Comparison of ENCODE assay signal across 8 cellular contexts in genomic region chr10:61975107-61975932, GRCh38.
DNase-seq lines count a peak whose midpoint lies in the region; ATAC-seq and TF ChIP-seq lines count a peak whose summit lies in the region.

No MANE protein-coding gene starts in this region.

- TF ChIP-seq CTCF in Caco-2 (IDR thresholded peaks at IDR 0.05; ENCODE audit: insufficient read depth in 1 of 2, low read depth in 1 of 2, low read length in 1 of 2, severe bottlenecking in 1 of 2, unreplicated experiment in 1 of 2) (no peak), breast epithelium (IDR thresholded peaks at IDR 0.05) (no peak), omental fat pad (IDR thresholded peaks at IDR 0.05) (no peak), thyroid gland (IDR thresholded peaks at IDR 0.05) (no peak)

- intact Hi-C loops in Caco-2 (cut with micrococcal nuclease; ENCODE audit: unreplicated experiment): no loop called here
- intact Hi-C loops in breast epithelium (cut with DNase I; ENCODE audit: low total_unique reads): no loop called here
- intact Hi-C loops in thyroid gland (cut with DNase I): no loop called here

- ATAC-seq in GM21447 (IDR thresholded peaks at IDR 0.05; ENCODE audit: unreplicated experiment) (peak; percentile 86), omental fat pad (ENCODE audit: low FRiP score) (peak; percentile 68)

- H3K27ac ChIP-seq in breast epithelium: peak overlapping the region; percentile 46 to 53
- no peak overlapping the region for H3K27ac ChIP-seq in thyroid gland

- H3K9me3 Mint-ChIP-seq in Caco-2 (ENCODE audit: unreplicated experiment): no peaks in the 10 kb centered on the region

- no TSS peak for BruUV-seq in Caco-2 (replicated peaks; lab: Mats Ljungman, UMichigan)

- POLR2A ChIA-PET in Caco-2 (lab: Charles Lee): no interaction called here

- H3K36me3 Mint-ChIP-seq in Caco-2 (ENCODE audit: insufficient read depth, unreplicated experiment): peaks cover 94% of the 10 kb centered on the region

- H3K4me1 ChIP-seq in Caco-2: peaks cover 28% of the 10 kb centered on the region
- peaks cover 0 to 4% of the 10 kb centered on the region in 2 donors for H3K4me1 ChIP-seq in breast epithelium
- peaks cover 0 to 5% of the 10 kb centered on the region in 2 donors for H3K4me1 ChIP-seq in thyroid gland

- H3K4me3 Mint-ChIP-seq in Caco-2 (ENCODE audit: unreplicated experiment): no peak overlapping the region

- 78 to 83% methylated on average over 4 of the region's 4 CpGs for WGBS in thyroid gland, 2 donors

- H3K27me3 ChIP-seq in Caco-2 (replicated peaks; ENCODE audit: control insufficient read depth, insufficient read depth, low read length) (no peaks in the 10 kb centered on the region), breast epithelium (no peaks in the 10 kb centered on the region), thyroid gland (no peaks in the 10 kb centered on the region)

- peak overlapping the region; percentile 62 for H3K27ac Mint-ChIP-seq in Caco-2 (ENCODE audit: unreplicated experiment)

- no peaks in the 10 kb centered on the region for H3K27me3 Mint-ChIP-seq in Caco-2 (ENCODE audit: insufficient read depth, unreplicated experiment)

- no peak overlapping the region for H3K4me3 ChIP-seq in Caco-2 (ENCODE audit: low read depth, low read length)
- H3K4me3 ChIP-seq in breast epithelium: no peak overlapping the region
- H3K4me3 ChIP-seq in thyroid gland (replicated peaks in 1 of 3): no peak overlapping the region

- H3K9me3 ChIP-seq in Caco-2 (no peaks in the 10 kb centered on the region), breast epithelium (no peaks in the 10 kb centered on the region), thyroid gland (no peaks in the 10 kb centered on the region)

- peaks cover 13% of the 10 kb centered on the region for H3K36me3 ChIP-seq in Caco-2 (ENCODE audit: control insufficient read depth, insufficient read depth, low read length)
- no peaks in the 10 kb centered on the region for H3K36me3 ChIP-seq in breast epithelium
- H3K36me3 ChIP-seq in thyroid gland: no peaks in the 10 kb centered on the region

- CTCF ChIA-PET in Caco-2 (lab: Charles Lee): no interaction called here

- no peak for DNase-seq in Caco-2
- DNase-seq in HPDE6-E6E7 (ENCODE audit: extremely low spot score): peak; percentile 28
- no peak for DNase-seq in breast epithelium (ENCODE audit: low spot score in 2 of 2)
- no peak for DNase-seq in omental fat pad (ENCODE audit: low spot score)
- no peak for DNase-seq in thyroid gland
- no peak for DNase-seq in NCI-H524 treated with DMSO at 0.1 percent for 48 hours (lab: John Stamatoyannopoulos, UW)
- no peak for DNase-seq in NCI-H526 treated with DMSO at 0.1 percent for 48 hours (lab: John Stamatoyannopoulos, UW)

- H3K4me1 Mint-ChIP-seq in Caco-2 (ENCODE audit: low read depth, unreplicated experiment): peaks cover 58% of the 10 kb centered on the region

- TF ChIP-seq POLR2A in breast epithelium (IDR thresholded peaks at IDR 0.05) (no peak), thyroid gland (IDR thresholded peaks at IDR 0.05) (no peak)

Comparison
In these comparisons a context has a peak if more than half of its experiments do, and no peak if none do; other contexts are left out.
1. H3K27ac ChIP-seq: peak in breast epithelium (2 of 2); none in thyroid gland (0 of 3).